Comparison of ENCODE assay signal across 8 cellular contexts in the genomic region with DNA sequence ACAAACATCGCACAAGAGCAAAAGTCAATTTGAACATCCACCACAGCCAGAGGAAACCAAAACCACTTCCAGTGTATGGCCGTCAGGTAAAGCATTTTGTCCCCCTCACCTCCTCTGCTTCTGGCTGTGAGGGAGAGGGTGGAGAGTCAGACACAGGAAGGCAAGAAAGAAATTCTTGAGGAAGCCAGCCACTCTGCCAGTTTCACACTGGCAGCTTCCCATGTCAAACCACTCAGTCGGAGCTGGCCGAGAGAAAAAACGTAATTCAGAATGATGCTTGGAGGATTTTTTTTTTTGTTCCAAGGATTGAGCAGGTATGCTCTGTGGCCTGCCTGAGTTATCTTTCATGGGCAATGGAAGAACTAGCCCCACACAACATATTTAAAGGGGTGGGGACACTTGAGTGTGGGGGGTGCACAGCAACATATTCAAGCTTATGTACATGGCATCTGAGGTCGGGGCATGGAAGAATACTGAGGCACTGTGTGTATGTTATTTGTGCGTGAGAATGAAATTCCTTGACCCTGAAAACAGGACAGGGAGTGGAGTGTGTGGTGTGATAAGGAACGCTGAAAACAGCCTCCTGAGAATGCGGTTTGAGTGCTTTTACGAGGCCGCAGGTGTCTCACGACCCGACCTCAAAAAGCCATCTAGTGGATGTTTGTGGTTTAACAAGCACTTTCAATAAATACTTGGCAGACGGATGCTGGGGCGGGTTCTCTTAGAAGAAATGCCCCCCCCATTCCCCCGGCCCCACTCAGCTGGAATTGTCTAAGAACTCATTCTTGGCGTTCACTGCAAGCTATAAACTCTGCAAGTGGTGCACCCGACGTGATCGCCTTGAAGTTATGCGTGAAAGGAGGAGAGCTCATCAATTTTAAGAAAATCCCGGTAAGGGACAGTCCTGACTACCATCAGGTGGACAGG. TPM values are rescaled to one million over a fixed set of nuclear protein-coding genes. Genes with fewer than 3 reads are reported as not detected.
DNase-seq lines count a peak whose midpoint lies in the region; ATAC-seq and TF ChIP-seq lines count a peak whose summit lies in the region.

No MANE protein-coding gene starts in this region.

- H3K4me1 ChIP-seq in mucosa of descending colon (ENCODE audit: low read depth), result peaks cover 10% of the 10 kb centered on the region

- H3K4me3 Mint-ChIP-seq in effector memory CD8-positive, alpha-beta T cell, result peak overlapping the region; percentile 72 to 82
- H3K4me3 Mint-ChIP-seq in stimulated activated naive B cell treated with anti-CD40 and anti-IgM and Interleukin-4, amounts not matched to agents 10 μg/mL and 1 μg/mL and 100 μg/mL, for 72 hours, result peak overlapping the region; percentile 58 to 72

- DNase-seq in Caki2 (ENCODE audit: low read depth), result peak; percentile 76
- peak; percentile 45 for DNase-seq in HPDE6-E6E7 (ENCODE audit: extremely low spot score)
- DNase-seq in NCI-H774 (lab: John Stamatoyannopoulos, UW), result peak; percentile 62
- peak; percentile 57 to 64 for DNase-seq in activated CD4-positive, alpha-beta T cell treated with anti-CD3 and anti-CD28 coated beads, Interleukin-2, amount 50 U/mL, for 48 hours
- DNase-seq in effector memory CD8-positive, alpha-beta T cell, result peak; percentile 63 to 71 (median 67)
- DNase-seq in mucosa of descending colon, result peak; percentile 52 to 76 (median 71)
- DNase-seq in stimulated activated naive B cell treated with anti-CD40 and anti-IgM and Interleukin-4, amounts not matched to agents 10 μg/mL and 1 μg/mL and 100 μg/mL, for 72 hours, result peak; percentile 50

- H3K4me1 Mint-ChIP-seq in effector memory CD8-positive, alpha-beta T cell (ENCODE audit: low read depth in 2 of 2), result peaks cover 20 to 26% of the 10 kb centered on the region in 2 donors
- H3K4me1 Mint-ChIP-seq in stimulated activated naive B cell treated with anti-CD40 and anti-IgM and Interleukin-4, amounts not matched to agents 10 μg/mL and 1 μg/mL and 100 μg/mL, for 72 hours, result peaks cover 26 to 31% of the 10 kb centered on the region in 2 donors

- in situ Hi-C loops in Caki2 (cut with HindIII; ENCODE audit: low pct_unique_long_range_greater_than_20kb, low sequenced_read_pairs), result no loop called here

- peak; percentile 64 for ATAC-seq in effector memory CD8-positive, alpha-beta T cell (replicated peaks)
- ATAC-seq in mucosa of descending colon (peak; percentile 75), HG03025 (IDR thresholded peaks at IDR 0.05; ENCODE audit: low FRiP score, unreplicated experiment) (no peak)
- peak; percentile 43 to 50 for ATAC-seq in stimulated activated naive B cell treated with anti-CD40 and anti-IgM and Interleukin-4, amounts not matched to agents 10 μg/mL and 1 μg/mL and 100 μg/mL, for 72 hours (replicated peaks)

- no peaks in the 10 kb centered on the region for H3K9me3 Mint-ChIP-seq in effector memory CD8-positive, alpha-beta T cell
- no peaks in the 10 kb centered on the region for H3K9me3 Mint-ChIP-seq in stimulated activated naive B cell treated with anti-CD40 and anti-IgM and Interleukin-4, amounts not matched to agents 10 μg/mL and 1 μg/mL and 100 μg/mL, for 72 hours

- peaks cover 18% of the 10 kb centered on the region for H3K36me3 Mint-ChIP-seq in effector memory CD8-positive, alpha-beta T cell (ENCODE audit: insufficient read depth)
- H3K36me3 Mint-ChIP-seq in stimulated activated naive B cell treated with anti-CD40 and anti-IgM and Interleukin-4, amounts not matched to agents 10 μg/mL and 1 μg/mL and 100 μg/mL, for 72 hours, result no peaks in the 10 kb centered on the region

- no peak overlapping the region for H3K4me3 ChIP-seq in mucosa of descending colon

- H3K9me3 ChIP-seq in mucosa of descending colon, result no peaks in the 10 kb centered on the region

- peak overlapping the region; percentile 96 for H3K27ac Mint-ChIP-seq in effector memory CD8-positive, alpha-beta T cell
- H3K27ac Mint-ChIP-seq in stimulated activated naive B cell treated with anti-CD40 and anti-IgM and Interleukin-4, amounts not matched to agents 10 μg/mL and 1 μg/mL and 100 μg/mL, for 72 hours, result peak overlapping the region; percentile 64

- intact Hi-C loops in mucosa of descending colon (cut with DNase I, micrococcal nuclease), result no loop called here

- H3K27me3 Mint-ChIP-seq in effector memory CD8-positive, alpha-beta T cell, result no peaks in the 10 kb centered on the region
- H3K27me3 Mint-ChIP-seq in stimulated activated naive B cell treated with anti-CD40 and anti-IgM and Interleukin-4, amounts not matched to agents 10 μg/mL and 1 μg/mL and 100 μg/mL, for 72 hours, result no peaks in the 10 kb centered on the region

- no peaks in the 10 kb centered on the region for H3K36me3 ChIP-seq in mucosa of descending colon (ENCODE audit: low read depth)

- TF ChIP-seq CTCF in mucosa of descending colon (IDR thresholded peaks at IDR 0.05), result peak; percentile 43

RNA-seq across cellular contexts. Expression of gene DAXX, which starts 22.3 kb away (rescaled TPM):
- 56.5 and 59.5 TPM in 2 replicates for total RNA-seq in Caki2 (2014; rRNA removed; shearing (Covaris generic); ENCODE audit: low replicate concordance)
- 10 to 100 TPM; 34.7 to 46.1 (median 39.7) TPM for total RNA-seq in mucosa of descending colon

RNA-seq across cellular contexts. Expression of gene ZBTB22, which starts 27.5 kb away (rescaled TPM):
- 16.1 and 16.6 TPM in 2 replicates for total RNA-seq in Caki2 (2014; rRNA removed; shearing (Covaris generic); ENCODE audit: low replicate concordance)
- 10 to 100 TPM; 18.5 to 23.7 (median 20.1) TPM for total RNA-seq in mucosa of descending colon

RNA-seq across cellular contexts. Expression of gene TAPBP, which starts 31.2 kb away (rescaled TPM):
- total RNA-seq in Caki2 (2014; rRNA removed; shearing (Covaris generic); ENCODE audit: low replicate concordance), result 132 and 145 TPM in 2 replicates
- total RNA-seq in mucosa of descending colon, result 100 to 1,000 TPM; 179 to 321 (median 258) TPM

RNA-seq across cellular contexts. Expression of gene RGL2, which starts 46.3 kb away (rescaled TPM):
- 38.8 and 53.7 TPM in 2 replicates for total RNA-seq in Caki2 (2014; rRNA removed; shearing (Covaris generic); ENCODE audit: low replicate concordance)
- total RNA-seq in mucosa of descending colon, result 10 to 100 TPM; 26.4 to 64.6 (median 38.9) TPM

RNA-seq across cellular contexts. Expression of gene KIFC1, which starts 46.6 kb away (rescaled TPM):
- total RNA-seq in Caki2 (2014; rRNA removed; shearing (Covaris generic); ENCODE audit: low replicate concordance), result 176 and 179 TPM in 2 replicates
- 10 to 100 TPM in 1 of 3 donors, 1 to 10 TPM in 2; 3.5 to 21.1 (median 6.3) TPM for total RNA-seq in mucosa of descending colon
